ENCODE assay signal across 24 cellular contexts in genomic region chr21:43981871-43982210, GRCh38. TPM values are rescaled to one million over a fixed set of nuclear protein-coding genes. Genes with fewer than 3 reads are reported as not detected.
DNase-seq lines count a peak whose midpoint lies in the region; ATAC-seq and TF ChIP-seq lines count a peak whose summit lies in the region.
"Had no signal": no experiment of that assay in that cellular context is flagged by ENCODE, and none has a peak within 500 bp of the region (broad histone marks: within the 10 kb centered on the region; RNA-seq: fewer than 3 reads in every experiment).

No MANE protein-coding gene starts in this region.

- peaks cover 28% of the 10 kb centered on the region for H3K36me3 Mint-ChIP-seq in endodermal cell (ENCODE audit: low read depth)
- H3K36me3 Mint-ChIP-seq: IgD-negative memory B cell had no signal

- H3K4me1 ChIP-seq in endodermal cell (ENCODE audit: control insufficient read depth, insufficient read depth, low read length): no peaks in the 10 kb centered on the region
- H3K4me1 ChIP-seq in neuronal stem cell (ENCODE audit: control insufficient read depth in 2 of 2, insufficient read depth in 1 of 2, low read depth in 1 of 2, low read length in 2 of 2): peaks cover 7 to 11% of the 10 kb centered on the region in 2 donors
- H3K4me1 ChIP-seq: A549 had no signal

- no peaks in the 10 kb centered on the region for H3K9me3 Mint-ChIP-seq in endodermal cell
- H3K9me3 Mint-ChIP-seq: CD4-positive, alpha-beta memory T cell; IgD-negative memory B cell had no signal

- no peak overlapping the region for H2BK15ac ChIP-seq in neuronal stem cell (ENCODE audit: low read length)

- H3K4me1 Mint-ChIP-seq in endodermal cell: peaks cover 4% of the 10 kb centered on the region

- H2BK5ac ChIP-seq in neuronal stem cell (ENCODE audit: low read length): no peak overlapping the region

- no peak overlapping the region for H2AFZ ChIP-seq in neuronal stem cell (ENCODE audit: low read length)

- H3K4ac ChIP-seq in neuronal stem cell (ENCODE audit: low read length): peak overlapping the region; percentile 66

- ATAC-seq in HG02610 (IDR thresholded peaks at IDR 0.05; ENCODE audit: unreplicated experiment): no peak
- ATAC-seq: A549 had no signal

- H3K79me1 ChIP-seq in neuronal stem cell (ENCODE audit: low read depth, low read length): peaks cover 1% of the 10 kb centered on the region

- H3K27ac Mint-ChIP-seq in endodermal cell: no peak overlapping the region
- H3K27ac Mint-ChIP-seq: CD4-positive, alpha-beta memory T cell; IgD-negative memory B cell had no signal

- H3K27ac ChIP-seq in SK-N-MC: 0 out of 2 replicates have a peak overlapping the region, but pooled peaks have one; percentile 54
- no peak overlapping the region for H3K27ac ChIP-seq in endodermal cell (ENCODE audit: low read depth, low read length)
- no peak overlapping the region for H3K27ac ChIP-seq in neuronal stem cell (replicated peaks; ENCODE audit: low read length)
- H3K27ac ChIP-seq: A549; BLaER1 treated with 17β-estradiol and CSF1 and Interleukin-3, amounts not matched to agents 10 nM and 100 nM had no signal

- H3K27me3 ChIP-seq in H7 (ENCODE audit: control insufficient read depth, insufficient read depth, low read length): no peaks in the 10 kb centered on the region
- H3K27me3 ChIP-seq in endodermal cell (ENCODE audit: control insufficient read depth, insufficient read depth, low read length, poor library complexity, severe bottlenecking): no peaks in the 10 kb centered on the region
- H3K27me3 ChIP-seq in neuronal stem cell (ENCODE audit: control insufficient read depth in 3 of 3, insufficient read depth in 3 of 3, low read depth in 1 of 3, low read length in 3 of 3): peaks cover 0 to 4% (median 0%) of the 10 kb centered on the region in 3 experiments

- H3K36me3 ChIP-seq in H7 (replicated peaks; ENCODE audit: control insufficient read depth, insufficient read depth, low read length) (no peaks in the 10 kb centered on the region), SK-N-MC (ENCODE audit: insufficient read depth, low read length) (peaks cover 12% of the 10 kb centered on the region; the same call in 1 of the 2 replicates), endodermal cell (ENCODE audit: control insufficient read depth, insufficient read depth, low read length) (peaks cover 22% of the 10 kb centered on the region), neuronal stem cell (replicated peaks in 1 of 2; ENCODE audit: control insufficient read depth in 2 of 2, insufficient read depth in 2 of 2, low read length in 2 of 2) (peaks cover 0 to 37% of the 10 kb centered on the region in 2 donors)

- H3K9ac ChIP-seq in SK-N-MC (ENCODE audit: insufficient read length): no peak overlapping the region
- no peak overlapping the region for H3K9ac ChIP-seq in endodermal cell (ENCODE audit: extremely low read depth, low read length, poor library complexity, severe bottlenecking)
- H3K9ac ChIP-seq in neuronal stem cell (ENCODE audit: low read depth, low read length, poor library complexity): no peak overlapping the region

- H2BK120ac ChIP-seq in neuronal stem cell (ENCODE audit: low read depth, low read length): no peak overlapping the region

- no peak overlapping the region for H3K23ac ChIP-seq in neuronal stem cell (ENCODE audit: low read depth, low read length, poor library complexity)

- peak overlapping the region; percentile 73 for H2BK12ac ChIP-seq in neuronal stem cell (ENCODE audit: low read length)

- H3K4me3 Mint-ChIP-seq in endodermal cell: no peak overlapping the region
- H3K4me3 Mint-ChIP-seq: CD4-positive, alpha-beta memory T cell; IgD-negative memory B cell had no signal

- no peak overlapping the region for H3K4me3 ChIP-seq in H7 (ENCODE audit: insufficient read depth, low read depth, low read length)
- H3K4me3 ChIP-seq in SK-N-MC: no peak overlapping the region
- no peak overlapping the region for H3K4me3 ChIP-seq in endodermal cell (ENCODE audit: low read length)
- H3K4me3 ChIP-seq in neuronal stem cell (ENCODE audit: low read length in 2 of 2): no peak overlapping the region
- H3K4me3 ChIP-seq: A549; BLaER1 treated with 17β-estradiol and CSF1 and Interleukin-3, amounts not matched to agents 10 nM and 100 nM had no signal

- H3K14ac ChIP-seq in neuronal stem cell (ENCODE audit: low read length): no peak overlapping the region

- H2AK5ac ChIP-seq in neuronal stem cell (ENCODE audit: low read depth, low read length): peak overlapping the region; percentile 86

- no peak overlapping the region for H4K8ac ChIP-seq in neuronal stem cell (ENCODE audit: low read depth, low read length)

- H3K27me3 Mint-ChIP-seq in endodermal cell (ENCODE audit: insufficient read depth): no peaks in the 10 kb centered on the region
- H3K27me3 Mint-ChIP-seq: CD4-positive, alpha-beta memory T cell; IgD-negative memory B cell had no signal

- 74 to 87% methylated on average over 6 to 13 of the region's 13 CpGs for WGBS in endodermal cell (ENCODE audit: insufficient coverage in 1 of 2, insufficient read length in 1 of 2), 2 experiments
- WGBS in neuronal stem cell (ENCODE audit: extremely low coverage in 2 of 2, insufficient read length in 2 of 2, insufficient replicate concordance in 1 of 2), 2 donors: no CpG with 5 or more reads among the region's 13 CpGs

- H3K9me3 ChIP-seq in SK-N-MC (ENCODE audit: low read depth, low read length) (no peaks in the 10 kb centered on the region), endodermal cell (ENCODE audit: control insufficient read depth, low read length) (no peaks in the 10 kb centered on the region), neuronal stem cell (replicated peaks in 1 of 2; ENCODE audit: control insufficient read depth in 2 of 2, insufficient read depth in 1 of 2, low read depth in 1 of 2, low read length in 2 of 2) (no peaks in the 10 kb centered on the region)
- H3K9me3 ChIP-seq: A549; BLaER1 treated with 17β-estradiol and CSF1 and Interleukin-3, amounts not matched to agents 10 nM and 100 nM had no signal

- peak; percentile 80 for DNase-seq in H7
- DNase-seq in SK-N-MC (ENCODE audit: low read depth, low spot score): no peak
- DNase-seq in endodermal cell: peak; percentile 70
- no peak for DNase-seq in neuronal stem cell (ENCODE audit: low spot score)
- no peak for DNase-seq in activated T-cell treated with anti-CD3 and anti-CD28 coated beads, Interleukin-2, amount 50 U/mL, for 48 hours
- no peak for DNase-seq in islet precursor cell
- no peak for DNase-seq in activated CD4-positive, alpha-beta T cell treated with anti-CD3 and anti-CD28 coated beads, Interleukin-2, amount 50 U/mL, for 1 hour
- DNase-seq: AML-193; CD4-positive, alpha-beta memory T cell; COR-L47; DMS53; HCEC 1CT; NCI-H1048; NCI-H1417; NCI-H1694; NCI-H2029 treated with DMSO at 0.1 percent for 48 hours; NCI-H446 treated with DMSO at 0.1 percent for 48 hours; NCI-H526; Right ventricle myocardium superior; RPMI8226 had no signal

- no peak overlapping the region for H3K4me2 ChIP-seq in neuronal stem cell (ENCODE audit: insufficient read depth, low read length, poor library complexity, severe bottlenecking)
- H3K4me2 ChIP-seq: A549 had no signal

- no peak overlapping the region for H4K91ac ChIP-seq in neuronal stem cell (ENCODE audit: low read depth, low read length, poor library complexity)

- no peak for TF ChIP-seq CTCF in endodermal cell (conservative IDR thresholded peaks at IDR 0.05)

- H3K18ac ChIP-seq in neuronal stem cell (ENCODE audit: low read length): peak overlapping the region; percentile 76

RNA-seq across cellular contexts. Expression of gene TRAPPC10, which starts 30.3 kb away (rescaled TPM):
- 24.8 and 34.5 TPM in 2 replicates for total RNA-seq in H7 (2014; rRNA removed; shearing (Covaris generic))
- 10 to 100 TPM; 36.8 to 40.1 TPM for total RNA-seq in endodermal cell
- 18.6 TPM for polyA plus RNA-seq in endodermal cell (2013, experiment 1 of 2)
- polyA plus RNA-seq in endodermal cell (2013, experiment 2 of 2): 18.9 TPM
- polyA plus RNA-seq in neuronal stem cell (2013, experiment 1 of 2): 11.6 TPM
- polyA plus RNA-seq in neuronal stem cell (2013, experiment 2 of 2): 12.2 TPM

Comparison
In these comparisons a context has a peak if more than half of its experiments do, and no peak if none do; other contexts are left out.
1. DNase-seq: peak in H7 (single experiment) and endodermal cell (single experiment); none in SK-N-MC (single experiment), neuronal stem cell (single experiment), activated T-cell treated with anti-CD3 and anti-CD28 coated beads, Interleukin-2, amount 50 U/mL, for 48 hours (0 of 2), islet precursor cell (single experiment) and activated CD4-positive, alpha-beta T cell treated with anti-CD3 and anti-CD28 coated beads, Interleukin-2, amount 50 U/mL, for 1 hour (single experiment).